ENCODE assay signal across 20 cellular contexts in genomic region chr2:133292267-133292666, GRCh38.
A peak's percentile ranks its signal among the peaks of the same experiment; 100 is the strongest.
DNase-seq lines count a peak whose midpoint lies in the region; ATAC-seq and TF ChIP-seq lines count a peak whose summit lies in the region.
"Had no signal": no experiment of that assay in that cellular context is flagged by ENCODE, and none has a peak within 500 bp of the region (broad histone marks: within the 10 kb centered on the region; RNA-seq: fewer than 3 reads in every experiment).

No MANE protein-coding gene starts in this region.

- 20% methylated on average over 1 of the region's 2 CpGs; no CpG with 5 or more reads in 1 of the 2 experiments for WGBS in IMR-90 (ENCODE audit: extremely low coverage in 2 of 2, insufficient read length in 1 of 2), 2 experiments

- POLR2A ChIA-PET in IMR-90 (lab: Charles Lee; ENCODE audit: unreplicated experiment): no interaction called here

- no peak overlapping the region for H3K9ac ChIP-seq in IMR-90 (ENCODE audit: low read depth, low read length)
- H3K9ac ChIP-seq in SK-N-MC (ENCODE audit: insufficient read length): no peak overlapping the region
- H3K9ac ChIP-seq in neural progenitor cell: no peak overlapping the region
- H3K9ac ChIP-seq: BLaER1, GM23248 had no signal

- no peak overlapping the region for H2BK15ac ChIP-seq in IMR-90 (ENCODE audit: low read depth, low read length)

- H2AK5ac ChIP-seq in IMR-90 (ENCODE audit: low read depth, low read length): no peak overlapping the region

- no peaks in the 10 kb centered on the region for H3K9me3 Mint-ChIP-seq in neural progenitor cell
- H3K9me3 Mint-ChIP-seq: HFFc6 had no signal

- H4K5ac ChIP-seq in IMR-90 (ENCODE audit: low read depth, low read length): no peak overlapping the region

- TF ChIP-seq CTCF in IMR-90 (conservative IDR thresholded peaks at IDR 0.05; ENCODE audit: low read depth, low read length): no peak
- no peak for TF ChIP-seq CTCF in neural progenitor cell (IDR thresholded peaks at IDR 0.05)

- intact Hi-C loops in IMR-90 (cut with micrococcal nuclease): no loop called here

- no peaks in the 10 kb centered on the region for H3K9me3 ChIP-seq in IMR-90 (ENCODE audit: control insufficient read depth, insufficient read depth, low read length)
- H3K9me3 ChIP-seq in SK-N-MC (ENCODE audit: low read depth, low read length): no peaks in the 10 kb centered on the region
- H3K9me3 ChIP-seq in neural progenitor cell (ENCODE audit: low read depth): no peaks in the 10 kb centered on the region
- H3K9me3 ChIP-seq: BLaER1, Caco-2 had no signal

- H2BK20ac ChIP-seq in IMR-90 (ENCODE audit: low read depth, low read length): 0 out of 2 replicates have a peak overlapping the region, but pooled peaks have one; percentile 44

- H3K23ac ChIP-seq in IMR-90 (ENCODE audit: low read depth, low read length): no peak overlapping the region

- H3K36me3 ChIP-seq in IMR-90 (ENCODE audit: control insufficient read depth, insufficient read depth, low read length) (no peaks in the 10 kb centered on the region), SK-N-MC (ENCODE audit: insufficient read depth, low read length) (no peaks in the 10 kb centered on the region), neural progenitor cell (no peaks in the 10 kb centered on the region)
- H3K36me3 ChIP-seq: BLaER1 had no signal

- H4K20me1 ChIP-seq in IMR-90 (ENCODE audit: insufficient read depth, low read length) (no peaks in the 10 kb centered on the region), neural progenitor cell (ENCODE audit: low read depth) (no peaks in the 10 kb centered on the region)
- H4K20me1 ChIP-seq: BLaER1 had no signal

- DNase-seq in NCI-H2227 treated with DMSO at 0.1 percent for 48 hours (lab: John Stamatoyannopoulos, UW): peak; percentile 47
- no peak for DNase-seq in NCI-H2227 (lab: John Stamatoyannopoulos, UW; ENCODE audit: unreplicated experiment)
- no peak for DNase-seq in IMR-90
- DNase-seq in SK-N-MC (ENCODE audit: low read depth, low spot score): peak; percentile 55
- DNase-seq in neural progenitor cell (ENCODE audit: low spot score): no peak
- no peak for DNase-seq in HT-29 (ENCODE audit: low spot score)
- DNase-seq: Caco-2; CD4-positive, CD25-positive, alpha-beta regulatory T cell; CD8-positive, alpha-beta T cell; DND-41; GM23248; H7; HCEC 1CT; HFFc6 had no signal

- peak overlapping the region; percentile 22 for H3K27ac Mint-ChIP-seq in neural progenitor cell
- H3K27ac Mint-ChIP-seq: B cell; CD4-positive, CD25-positive, alpha-beta regulatory T cell; CD8-positive, alpha-beta T cell had no signal

- peaks cover 2% of the 10 kb centered on the region for H3K36me3 Mint-ChIP-seq in neural progenitor cell
- H3K36me3 Mint-ChIP-seq: CD4-positive, CD25-positive, alpha-beta regulatory T cell; CD8-positive, alpha-beta T cell had no signal

- peak overlapping the region; percentile 40; the same call in 1 of the 2 replicates for H2BK120ac ChIP-seq in IMR-90 (ENCODE audit: low read depth, low read length)

- H3K27me3 Mint-ChIP-seq in neural progenitor cell (ENCODE audit: insufficient read depth, low read depth): no peaks in the 10 kb centered on the region
- H3K27me3 Mint-ChIP-seq: B cell; CD4-positive, CD25-positive, alpha-beta regulatory T cell had no signal

- H3K27ac ChIP-seq in IMR-90 (ENCODE audit: insufficient read depth, low read length): no peak overlapping the region
- peak overlapping the region; percentile 73 for H3K27ac ChIP-seq in SK-N-MC
- no peak overlapping the region for H3K27ac ChIP-seq in neural progenitor cell
- H3K27ac ChIP-seq: 22Rv1, BLaER1, C4-2B, GM23248 had no signal

- H3K79me1 ChIP-seq in IMR-90 (ENCODE audit: low read depth in 1 of 2, low read length in 2 of 2): peaks cover 24 to 45% of the 10 kb centered on the region in 2 experiments

- no peak overlapping the region for H2BK5ac ChIP-seq in IMR-90 (ENCODE audit: low read depth, low read length, poor library complexity, severe bottlenecking)

- in situ Hi-C loops in IMR-90 (cut with MboI; ENCODE audit: low sequenced_read_pairs): no loop called here

- H3K4me3 ChIP-seq in IMR-90 (ENCODE audit: insufficient read depth, low read depth, low read length) (no peak overlapping the region), SK-N-MC (peak overlapping the region; percentile 21; the same call in 1 of the 2 replicates), neural progenitor cell (no peak overlapping the region)
- H3K4me3 ChIP-seq: BLaER1, GM23248 had no signal

- H3K18ac ChIP-seq in IMR-90 (ENCODE audit: low read depth, low read length): no peak overlapping the region

- no peak overlapping the region for H3K4me3 Mint-ChIP-seq in neural progenitor cell
- H3K4me3 Mint-ChIP-seq: B cell; CD4-positive, CD25-positive, alpha-beta regulatory T cell; CD8-positive, alpha-beta T cell; HFFc6 had no signal

- no peak for ATAC-seq in IMR-90 (ENCODE audit: low read depth)
- ATAC-seq in GM19324 (IDR thresholded peaks at IDR 0.05; ENCODE audit: low FRiP score, unreplicated experiment): no peak
- no peak for ATAC-seq in HG02981 (IDR thresholded peaks at IDR 0.05; ENCODE audit: unreplicated experiment)
- ATAC-seq: CD8-positive, alpha-beta T cell had no signal

- H3K79me2 ChIP-seq in neural progenitor cell (ENCODE audit: low read depth): no peaks in the 10 kb centered on the region

- TF ChIP-seq RAD21 in IMR-90 (IDR thresholded peaks at IDR 0.05; ENCODE audit: low read length): no peak

- no peak overlapping the region for H2AK9ac ChIP-seq in IMR-90 (replicated peaks; ENCODE audit: low read depth, low read length, poor library complexity)

- CTCF ChIA-PET in IMR-90 (lab: Yijun Ruan, JAX): no interaction called here

- H3K27me3 ChIP-seq in IMR-90 (ENCODE audit: control insufficient read depth, insufficient read depth, low read length): no peaks in the 10 kb centered on the region
- H3K27me3 ChIP-seq in neural progenitor cell: no peaks in the 10 kb centered on the region
- H3K27me3 ChIP-seq: BLaER1 had no signal

- H3K9me1 ChIP-seq in IMR-90 (ENCODE audit: insufficient read depth, low read length): peaks cover 9% of the 10 kb centered on the region

- no peak overlapping the region for H3K4me2 ChIP-seq in IMR-90 (ENCODE audit: low read depth, low read length)
- H3K4me2 ChIP-seq in neural progenitor cell: no peak overlapping the region
- H3K4me2 ChIP-seq: BLaER1 had no signal

- no peaks in the 10 kb centered on the region for H3F3A ChIP-seq in neural progenitor cell (ENCODE audit: low read depth)

- no TSS peak for BruUV-seq in IMR-90 (replicated peaks; lab: Mats Ljungman, UMichigan)

- peaks cover 13% of the 10 kb centered on the region for H3K4me1 Mint-ChIP-seq in neural progenitor cell
- H3K4me1 Mint-ChIP-seq: B cell; CD4-positive, CD25-positive, alpha-beta regulatory T cell had no signal

- no peak overlapping the region for H4K91ac ChIP-seq in IMR-90 (ENCODE audit: insufficient read depth, low read depth, low read length)

- H3K4ac ChIP-seq in IMR-90 (ENCODE audit: low read depth, low read length): peak overlapping the region; percentile 23; the same call in 1 of the 2 replicates

- no peak overlapping the region for H3K14ac ChIP-seq in IMR-90 (replicated peaks; ENCODE audit: low read depth, low read length)

- H2AFZ ChIP-seq in IMR-90 (replicated peaks; ENCODE audit: low read length, poor library complexity): no peak overlapping the region
- H2AFZ ChIP-seq in neural progenitor cell (replicated peaks): no peak overlapping the region
- H2AFZ ChIP-seq: GM23248 had no signal

- H4K8ac ChIP-seq in IMR-90 (ENCODE audit: low read depth in 2 of 2, low read length in 2 of 2): peak overlapping the region in 1 of 2 experiments; percentile 27; a peak in 1 of 4 replicates

- H3K4me1 ChIP-seq in IMR-90 (ENCODE audit: control insufficient read depth, insufficient read depth, low read length): peaks cover 14% of the 10 kb centered on the region
- no peaks in the 10 kb centered on the region for H3K4me1 ChIP-seq in neural progenitor cell
- H3K4me1 ChIP-seq: BLaER1, Caco-2 had no signal

- no peak overlapping the region for H3K56ac ChIP-seq in IMR-90 (ENCODE audit: extremely low read depth, insufficient read depth, low read length)

- dilution Hi-C loops in IMR-90 (cut with HindIII; ENCODE audit: low sequenced_read_pairs, unreplicated experiment): no loop called here

- no peak for TF ChIP-seq POLR2A in IMR-90 (IDR thresholded peaks at IDR 0.05; ENCODE audit: low read depth, low read length)

TF ChIP-seq in IMR-90, 13 proteins besides CTCF, POLR2A, EP300 and RAD21:
- TF ChIP-seq ELK1 (IDR thresholded peaks at IDR 0.05; ENCODE audit: borderline replicate concordance, low read depth, low read length): no peak
- no peak for TF ChIP-seq CEBPB (IDR thresholded peaks at IDR 0.05; ENCODE audit: low read depth, low read length)
- no peak for TF ChIP-seq USF2 (IDR thresholded peaks at IDR 0.05; ENCODE audit: low read depth, low read length)

Comparison
In these comparisons a context has a peak if more than half of its experiments do, and no peak if none do; other contexts are left out.
1. DNase-seq: peak in NCI-H2227 treated with DMSO at 0.1 percent for 48 hours (single experiment) and SK-N-MC (single experiment); none in NCI-H2227 (single experiment), IMR-90 (single experiment), neural progenitor cell (single experiment) and HT-29 (single experiment).